Comparison of ENCODE assay signal across 2 cellular contexts in the genomic region with DNA sequence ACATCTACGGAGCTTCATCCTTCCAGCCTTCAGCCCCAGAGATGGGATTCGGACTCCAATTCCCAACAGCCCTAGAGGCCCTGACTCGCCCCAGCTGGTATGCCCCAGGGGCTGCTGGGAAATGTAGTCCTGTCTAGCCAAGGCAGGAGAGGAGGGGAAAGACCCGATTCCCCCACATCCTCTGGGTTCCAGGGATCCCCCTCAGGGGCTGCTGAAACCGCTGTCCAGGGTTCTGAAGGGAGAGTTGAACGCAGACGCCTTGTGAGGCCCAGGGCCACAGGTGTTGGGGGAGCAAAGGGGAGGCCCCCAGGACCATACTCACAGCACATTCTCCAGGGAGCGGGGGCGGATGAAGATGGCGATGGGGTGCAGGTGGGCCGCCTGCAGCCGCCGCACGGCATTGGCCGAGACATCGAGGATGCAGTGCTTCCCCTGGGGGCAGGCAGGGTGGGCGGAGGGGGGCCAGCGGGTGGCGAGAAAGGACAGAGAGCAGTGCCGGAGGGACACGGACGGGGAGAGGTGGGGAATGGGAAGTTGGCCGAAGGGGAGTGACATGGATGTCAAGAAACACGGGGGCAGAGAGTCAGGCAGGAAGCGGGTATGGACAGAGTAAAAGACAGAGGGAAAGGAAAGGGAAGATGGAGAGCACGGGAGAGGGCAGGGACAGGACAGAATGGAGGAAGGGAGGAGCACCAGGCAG.
A peak's percentile ranks its signal among the peaks of the same experiment; 100 is the strongest.
TF ChIP-seq lines count a peak whose summit lies in the region.

No MANE protein-coding gene starts in this region.

TF ChIP-seq in HCT116, 20 proteins besides CTCF, POLR2A, EP300 and RAD21:
- no peak for TF ChIP-seq EZH2 (IDR thresholded peaks at IDR 0.05)
- TF ChIP-seq SP1 (IDR thresholded peaks at IDR 0.05; ENCODE audit: low read depth): no peak
- TF ChIP-seq CEBPB (IDR thresholded peaks at IDR 0.05; ENCODE audit: low read depth): no peak
- TF ChIP-seq YY1 (IDR thresholded peaks at IDR 0.05; ENCODE audit: extremely low read depth, insufficient replicate concordance, low read depth, low read length): peak; percentile 54
- no peak for TF ChIP-seq SRF (IDR thresholded peaks at IDR 0.05; ENCODE audit: low read depth)
- peak; percentile 55; the same call in 1 of the 2 replicates for TF ChIP-seq FOSL1 (IDR thresholded peaks at IDR 0.05; ENCODE audit: low read depth)

TF ChIP-seq in liver, 16 proteins besides CTCF, POLR2A, EP300 and RAD21:
- TF ChIP-seq RXRA (IDR thresholded peaks at IDR 0.05) (no peak), YY1 (IDR thresholded peaks at IDR 0.05) (no peak)
- TF ChIP-seq, protein P1, sequence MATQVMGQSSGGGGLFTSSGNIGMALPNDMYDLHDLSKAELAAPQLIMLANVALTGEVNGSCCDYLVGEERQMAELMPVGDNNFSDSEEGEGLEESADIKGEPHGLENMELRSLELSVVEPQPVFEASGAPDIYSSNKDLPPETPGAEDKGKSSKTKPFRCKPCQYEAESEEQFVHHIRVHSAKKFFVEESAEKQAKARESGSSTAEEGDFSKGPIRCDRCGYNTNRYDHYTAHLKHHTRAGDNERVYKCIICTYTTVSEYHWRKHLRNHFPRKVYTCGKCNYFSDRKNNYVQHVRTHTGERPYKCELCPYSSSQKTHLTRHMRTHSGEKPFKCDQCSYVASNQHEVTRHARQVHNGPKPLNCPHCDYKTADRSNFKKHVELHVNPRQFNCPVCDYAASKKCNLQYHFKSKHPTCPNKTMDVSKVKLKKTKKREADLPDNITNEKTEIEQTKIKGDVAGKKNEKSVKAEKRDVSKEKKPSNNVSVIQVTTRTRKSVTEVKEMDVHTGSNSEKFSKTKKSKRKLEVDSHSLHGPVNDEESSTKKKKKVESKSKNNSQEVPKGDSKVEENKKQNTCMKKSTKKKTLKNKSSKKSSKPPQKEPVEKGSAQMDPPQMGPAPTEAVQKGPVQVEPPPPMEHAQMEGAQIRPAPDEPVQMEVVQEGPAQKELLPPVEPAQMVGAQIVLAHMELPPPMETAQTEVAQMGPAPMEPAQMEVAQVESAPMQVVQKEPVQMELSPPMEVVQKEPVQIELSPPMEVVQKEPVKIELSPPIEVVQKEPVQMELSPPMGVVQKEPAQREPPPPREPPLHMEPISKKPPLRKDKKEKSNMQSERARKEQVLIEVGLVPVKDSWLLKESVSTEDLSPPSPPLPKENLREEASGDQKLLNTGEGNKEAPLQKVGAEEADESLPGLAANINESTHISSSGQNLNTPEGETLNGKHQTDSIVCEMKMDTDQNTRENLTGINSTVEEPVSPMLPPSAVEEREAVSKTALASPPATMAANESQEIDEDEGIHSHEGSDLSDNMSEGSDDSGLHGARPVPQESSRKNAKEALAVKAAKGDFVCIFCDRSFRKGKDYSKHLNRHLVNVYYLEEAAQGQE (IDR thresholded peaks at IDR 0.05): peak; percentile 84
